Comparison of ENCODE assay signal across 8 cellular contexts in genomic region chr11:119318240-119319135, GRCh38. TPM values are rescaled to one million over a fixed set of nuclear protein-coding genes. Genes with fewer than 3 reads are reported as not detected.
DNase-seq lines count a peak whose midpoint lies in the region; ATAC-seq and TF ChIP-seq lines count a peak whose summit lies in the region.

No MANE protein-coding gene starts in this region.

- no peaks in the 10 kb centered on the region for H3K9me3 Mint-ChIP-seq in activated B cell treated with CpG ODN at 0.5 μM for 24 hours
- H3K9me3 Mint-ChIP-seq in stimulated activated effector memory CD8-positive, alpha-beta T cell treated with anti-CD3 and anti-CD28 coated beads, Interleukin-12 subunit alpha, Interleukin-12 subunit beta, amount 100 ng/mL, for 72 hours, result no peaks in the 10 kb centered on the region

- H4K20me1 ChIP-seq in HCT116 (ENCODE audit: insufficient read depth), result no peaks in the 10 kb centered on the region

- CTCF ChIA-PET in HCT116 (lab: Charles Lee) (interaction anchor here (0.9 to 1.2 kb wide), 3 partner anchors 22 to 38 kb away, joined by 3 read pairs; no protein-coding TSS in a partner anchor), activated B cell treated with CpG ODN at 0.5 μM for 24 hours (lab: Charles Lee) (no interaction called here)

- TF ChIP-seq POLR2A in HCT116 (IDR thresholded peaks at IDR 0.05; ENCODE audit: borderline replicate concordance, extremely low read depth, insufficient read depth, insufficient read length), result no peak

- DNase-seq in AG08396 (ENCODE audit: low spot score) (peak; percentile 51), HCT116 (ENCODE audit: low read depth, low spot score) (no peak), activated B cell treated with CpG ODN at 0.5 μM for 24 hours (no peak), right atrium auricular region (ENCODE audit: low spot score) (no peak), hippocampal formation (lab: John Stamatoyannopoulos, UW) (no peak), cortex of kidney (lab: John Stamatoyannopoulos, UW) (no peak), COLO829 (ENCODE audit: low spot score) (no peak)
- no peak for DNase-seq in stimulated activated effector memory CD8-positive, alpha-beta T cell treated with anti-CD3 and anti-CD28 coated beads, Interleukin-12 subunit alpha, Interleukin-12 subunit beta, amount 100 ng/mL, for 72 hours (ENCODE audit: low spot score in 2 of 2)

- H3K4me2 ChIP-seq in HCT116 (ENCODE audit: low read length), result 0 out of 2 replicates have a peak overlapping the region, but pooled peaks have one; percentile 6

- intact Hi-C loops in HCT116 (cut with micrococcal nuclease) (no loop called here), activated B cell treated with CpG ODN at 0.5 μM for 24 hours (cut with micrococcal nuclease) (loop anchor here (5.0 kb wide), 1 partner anchor 321 kb away; the partner anchor contains the start of gene CENATAC)

- no peaks in the 10 kb centered on the region; the same call in 1 of the 2 replicates for H3K79me2 ChIP-seq in HCT116 (ENCODE audit: insufficient read depth, low read length)

- H3K27ac ChIP-seq in HCT116 (ENCODE audit: low read depth, low read length) (no peak overlapping the region), right atrium auricular region (peak overlapping the region; percentile 98 to 99)

- RAD21 ChIA-PET in HCT116 (lab: Charles Lee; ENCODE audit: low non-redundant PET in 1 of 2, low total read pairs in 2 of 2, uncharacterized antibody in 2 of 2, unreplicated experiment in 2 of 2), result no interaction called here

- no peaks in the 10 kb centered on the region for H3K36me3 Mint-ChIP-seq in activated B cell treated with CpG ODN at 0.5 μM for 24 hours (ENCODE audit: low read depth)
- peaks cover 5% of the 10 kb centered on the region for H3K36me3 Mint-ChIP-seq in stimulated activated effector memory CD8-positive, alpha-beta T cell treated with anti-CD3 and anti-CD28 coated beads, Interleukin-12 subunit alpha, Interleukin-12 subunit beta, amount 100 ng/mL, for 72 hours

- peak overlapping the region; percentile 38 for H3K27ac Mint-ChIP-seq in activated B cell treated with CpG ODN at 0.5 μM for 24 hours
- peak overlapping the region; percentile 82 for H3K27ac Mint-ChIP-seq in stimulated activated effector memory CD8-positive, alpha-beta T cell treated with anti-CD3 and anti-CD28 coated beads, Interleukin-12 subunit alpha, Interleukin-12 subunit beta, amount 100 ng/mL, for 72 hours

- H3K36me3 ChIP-seq in HCT116 (ENCODE audit: control insufficient read depth in 1 of 2, insufficient read depth in 2 of 2, low read length in 2 of 2), result peaks cover 0 to 4% of the 10 kb centered on the region in 2 experiments; a peak in 2 of 4 replicates
- peaks cover 15% of the 10 kb centered on the region for H3K36me3 ChIP-seq in right atrium auricular region

- H3K9me2 ChIP-seq in HCT116 (ENCODE audit: insufficient read depth), result no peaks in the 10 kb centered on the region

- no peak overlapping the region for H2AFZ ChIP-seq in HCT116 (ENCODE audit: low read depth, low read length, poor library complexity, severe bottlenecking)

- POLR2A ChIA-PET in HCT116 (lab: Charles Lee) (interaction anchor here (1.1 kb wide), 1 partner anchor 11 kb away, joined by 3 read pairs; no protein-coding TSS in a partner anchor), activated B cell treated with CpG ODN at 0.5 μM for 24 hours (lab: Charles Lee) (interaction anchor here (0.9 kb wide), 1 partner anchor 253 kb away, joined by 3 read pairs; no protein-coding TSS in a partner anchor)

- H3K4me1 Mint-ChIP-seq in activated B cell treated with CpG ODN at 0.5 μM for 24 hours, result peaks cover 53% of the 10 kb centered on the region
- H3K4me1 Mint-ChIP-seq in stimulated activated effector memory CD8-positive, alpha-beta T cell treated with anti-CD3 and anti-CD28 coated beads, Interleukin-12 subunit alpha, Interleukin-12 subunit beta, amount 100 ng/mL, for 72 hours, result peaks cover 46% of the 10 kb centered on the region

- TF ChIP-seq CTCF in HCT116 (IDR thresholded peaks at IDR 0.05 in 2 of 3, conservative IDR thresholded peaks at IDR 0.05 in 1 of 3; ENCODE audit: borderline replicate concordance in 1 of 3, insufficient read depth in 1 of 3, low read depth in 2 of 3, low read length in 2 of 3) (no peak), activated B cell treated with CpG ODN at 0.5 μM for 24 hours (IDR thresholded peaks at IDR 0.05) (no peak), right atrium auricular region (IDR thresholded peaks at IDR 0.05) (no peak)

- ATAC-seq in HCT116 (no peak), activated B cell treated with CpG ODN at 0.5 μM for 24 hours (ENCODE audit: low read depth) (peak; percentile 9)
- peak; percentile 71 for ATAC-seq in stimulated activated effector memory CD8-positive, alpha-beta T cell treated with anti-CD3 and anti-CD28 coated beads, Interleukin-12 subunit alpha, Interleukin-12 subunit beta, amount 100 ng/mL, for 72 hours

- H3K4me1 ChIP-seq in HCT116 (ENCODE audit: control insufficient read depth in 1 of 2, insufficient read depth in 2 of 2, low read length in 2 of 2) (peaks cover 16 to 45% of the 10 kb centered on the region in 2 experiments), right atrium auricular region (peaks cover 0 to 75% of the 10 kb centered on the region in 2 donors)

- H3K9me3 ChIP-seq in HCT116 (ENCODE audit: control insufficient read depth in 1 of 2, insufficient read depth in 1 of 2, low read depth in 1 of 2, low read length in 2 of 2), result no peaks in the 10 kb centered on the region
- H3K9me3 ChIP-seq in right atrium auricular region, result no peaks in the 10 kb centered on the region

- H3K27me3 Mint-ChIP-seq in activated B cell treated with CpG ODN at 0.5 μM for 24 hours, result peaks cover 22% of the 10 kb centered on the region

- H3K4me3 Mint-ChIP-seq in activated B cell treated with CpG ODN at 0.5 μM for 24 hours, result peak overlapping the region; percentile 36
- peak overlapping the region; percentile 82 for H3K4me3 Mint-ChIP-seq in stimulated activated effector memory CD8-positive, alpha-beta T cell treated with anti-CD3 and anti-CD28 coated beads, Interleukin-12 subunit alpha, Interleukin-12 subunit beta, amount 100 ng/mL, for 72 hours

- TF ChIP-seq RAD21 in HCT116 (IDR thresholded peaks at IDR 0.05; ENCODE audit: low read depth), result no peak

- H3K27me3 ChIP-seq in HCT116 (ENCODE audit: insufficient read depth, low read length) (no peaks in the 10 kb centered on the region), right atrium auricular region (no peaks in the 10 kb centered on the region)

- H3K4me3 ChIP-seq in HCT116 (replicated peaks in 1 of 2; ENCODE audit: low read depth in 1 of 2, low read length in 2 of 2), result no peak overlapping the region
- H3K4me3 ChIP-seq in right atrium auricular region, result no peak overlapping the region

- no peak overlapping the region for H3K9ac ChIP-seq in HCT116 (ENCODE audit: low read length)

- BruUV-seq in HCT116 (replicated peaks; lab: Mats Ljungman, UMichigan), result no TSS peak

TF ChIP-seq in HCT116, 20 proteins besides CTCF, POLR2A, EP300 and RAD21:
- TF ChIP-seq ELF1 (IDR thresholded peaks at IDR 0.05; ENCODE audit: borderline replicate concordance, low read depth) (no peak), REST (IDR thresholded peaks at IDR 0.05; ENCODE audit: low read depth) (no peak), CBX3 (IDR thresholded peaks at IDR 0.05; ENCODE audit: low read depth) (no peak), SP1 (IDR thresholded peaks at IDR 0.05; ENCODE audit: low read depth) (no peak), FOSL1 (IDR thresholded peaks at IDR 0.05; ENCODE audit: low read depth) (no peak)

RNA-seq across cellular contexts. Expression of gene MCAM, which starts 1.6 kb away (rescaled TPM):
- 17.4 TPM for total RNA-seq in HCT116 (2021; ENCODE audit: unreplicated experiment)
- 18.3 and 20.6 TPM in 2 replicates for polyA plus RNA-seq in HCT116 (2012)
- total RNA-seq in activated B cell treated with CpG ODN at 0.5 μM for 24 hours, result 0.15 and 0.20 TPM in 2 replicates
- total RNA-seq in right atrium auricular region, result 100 to 1,000 TPM; 356 to 509 TPM

RNA-seq across cellular contexts. Expression of gene RNF26, which starts 15.8 kb away (rescaled TPM):
- 45.6 TPM for total RNA-seq in HCT116 (2021; ENCODE audit: unreplicated experiment)
- polyA plus RNA-seq in HCT116 (2012), result 49.8 and 55.4 TPM in 2 replicates
- total RNA-seq in activated B cell treated with CpG ODN at 0.5 μM for 24 hours, result 20.1 and 21.2 TPM in 2 replicates
- 10 to 100 TPM in 1 of 2 donors, 1 to 10 TPM in 1; 8.2 to 10.3 TPM for total RNA-seq in right atrium auricular region

RNA-seq across cellular contexts. Expression of gene C1QTNF5, which starts 22.2 kb away (rescaled TPM):
- total RNA-seq in HCT116 (2021; ENCODE audit: unreplicated experiment), result not detected
- polyA plus RNA-seq in HCT116 (2012), result not detected in 2 replicates
- total RNA-seq in activated B cell treated with CpG ODN at 0.5 μM for 24 hours, result not detected in 2 replicates
- total RNA-seq in right atrium auricular region, result 10 to 100 TPM; 41.4 to 47.4 TPM

RNA-seq across cellular contexts. Expression of gene MFRP, which starts 28.0 kb away (rescaled TPM):
- total RNA-seq in HCT116 (2021; ENCODE audit: unreplicated experiment) (not detected), activated B cell treated with CpG ODN at 0.5 μM for 24 hours (not detected in 2 replicates), right atrium auricular region (not detected)
- polyA plus RNA-seq in HCT116 (2012), result not detected in 2 replicates

Comparison
In these comparisons a context has a peak if more than half of its experiments do, and no peak if none do; other contexts are left out.
1. RNA of gene MCAM, which starts 1.6 kb away (total RNA-seq): 356 to 509 TPM in right atrium auricular region; 17.4 TPM in HCT116 (single experiment) and 0.15 to 0.20 TPM in activated B cell treated with CpG ODN at 0.5 μM for 24 hours; every median in the first group is over 10 times any median in the second.
2. RNA of gene C1QTNF5, which starts 22.2 kb away (total RNA-seq): 41.4 to 47.4 TPM in right atrium auricular region; not detected in HCT116 (single experiment) and not detected in activated B cell treated with CpG ODN at 0.5 μM for 24 hours; every median in the first group is over 10 times any median in the second.